In the genomic region with DNA sequence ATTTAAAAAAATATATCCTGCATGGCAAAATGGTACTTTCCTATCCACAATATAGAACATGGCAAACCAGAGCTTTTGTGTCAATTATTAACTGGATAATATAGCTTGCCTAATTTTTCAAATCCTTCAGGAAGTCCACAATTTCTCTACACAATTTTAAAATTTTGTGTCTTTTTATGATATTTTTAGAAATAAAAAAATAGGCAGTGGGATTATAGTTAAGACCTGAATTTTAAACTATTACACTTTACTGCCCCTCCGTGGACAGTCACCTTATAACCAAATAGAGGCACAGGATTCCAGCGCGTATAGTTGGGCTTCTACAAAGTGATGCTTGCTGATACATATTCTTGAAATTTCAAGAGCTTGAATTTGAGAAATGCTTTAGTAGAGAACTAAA, we compare ENCODE assay signal across 8 cellular contexts. TPM values are rescaled to one million over a fixed set of nuclear protein-coding genes. Genes with fewer than 3 reads are reported as not detected.
DNase-seq lines count a peak whose midpoint lies in the region; ATAC-seq, FAIRE-seq and TF ChIP-seq lines count a peak whose summit lies in the region.

No MANE protein-coding gene starts in this region.

- H3K9me3 ChIP-seq in OCI-LY3 (ENCODE audit: insufficient read depth, low read length) (no peaks in the 10 kb centered on the region), K562 (replicated peaks; ENCODE audit: control insufficient read depth, insufficient read depth, low read depth, low read length) (no peaks in the 10 kb centered on the region)

- in situ Hi-C loops in K562 (cut with MboI): loop anchor here (10.0 kb wide), 1 partner anchor 467 kb away; no protein-coding TSS in a partner anchor

- no peaks in the 10 kb centered on the region for H3K9me1 ChIP-seq in K562 (ENCODE audit: control insufficient read depth, insufficient read depth, low read length)

- DNase-seq in GM19238 (ENCODE audit: insufficient read length, low spot score) (peak; percentile 25), K562 (ENCODE audit: extremely low read depth in 1 of 4, low spot score in 3 of 4) (peak; percentile 34 to 61 (median 35)), kidney tubule cell (ENCODE audit: low spot score) (peak; percentile 60), superior temporal gyrus (ENCODE audit: extremely low spot score) (peak; percentile 90)

- H3K4me2 ChIP-seq in OCI-LY3 (ENCODE audit: low read length): no peak overlapping the region
- no peak overlapping the region for H3K4me2 ChIP-seq in K562 (ENCODE audit: insufficient read depth, low read length)

- peaks cover 10% of the 10 kb centered on the region for H3K4me1 ChIP-seq in OCI-LY3 (ENCODE audit: low read length)
- peaks cover 4 to 8% of the 10 kb centered on the region in 2 experiments; a peak in 4 of 5 replicates for H3K4me1 ChIP-seq in K562 (replicated peaks in 1 of 2; ENCODE audit: control insufficient read depth in 2 of 2, insufficient read depth in 2 of 2, low read length in 2 of 2)

- no peak for TF ChIP-seq POLR2A in K562 (conservative IDR thresholded peaks at IDR 0.05)

- FAIRE-seq in K562 (lab: Jason Lieb, UNC): peak; percentile 81

- H3K27ac ChIP-seq in C4-2B (no peak overlapping the region), OCI-LY3 (ENCODE audit: low read length) (no peak overlapping the region), K562 (ENCODE audit: extremely low read depth, low read depth, low read length) (no peak overlapping the region)

- no TSS peak for BruUV-seq in K562 (replicated peaks; lab: Mats Ljungman, UMichigan)

- intact Hi-C loops in K562 (cut with micrococcal nuclease): loop anchor here (5.0 to 10.0 kb wide), 4 partner anchors 60 to 520 kb away; no protein-coding TSS in a partner anchor

- no peak overlapping the region for H3K4me3 ChIP-seq in OCI-LY3 (ENCODE audit: low read length)
- H3K4me3 ChIP-seq in K562: no peak overlapping the region

- TF ChIP-seq CTCF in C4-2B (conservative IDR thresholded peaks at IDR 0.05) (peak; percentile 77), OCI-LY3 (IDR thresholded peaks at IDR 0.05; ENCODE audit: low read depth, low read length) (peak; percentile 83), K562 (IDR thresholded peaks at IDR 0.05 in 2 of 3, conservative IDR thresholded peaks at IDR 0.05 in 1 of 3; ENCODE audit: insufficient read depth in 2 of 3, low read depth in 1 of 3, low read length in 3 of 3) (peak; percentile 39 to 62 (median 44); a peak in 3 of 6 replicates)

- H3K9ac ChIP-seq in OCI-LY3 (ENCODE audit: low read length) (no peak overlapping the region), K562 (ENCODE audit: insufficient read depth in 1 of 2, low read depth in 2 of 2, low read length in 2 of 2) (no peak overlapping the region)

- H3K27me3 ChIP-seq in OCI-LY3 (ENCODE audit: low read depth, low read length): peaks cover 3% of the 10 kb centered on the region; the same call in 1 of the 2 replicates
- no peaks in the 10 kb centered on the region for H3K27me3 ChIP-seq in K562 (ENCODE audit: control insufficient read depth in 2 of 2, insufficient read depth in 2 of 2, low read length in 2 of 2)

- CTCF ChIA-PET in K562 (lab: Yijun Ruan, JAX; ENCODE audit: low intra/inter-chr PET ratio): interaction anchor here (0.5 to 1.2 kb wide), 4 partner anchors 51 to 517 kb away, joined by 3 to 5 read pairs (median 4); no protein-coding TSS in a partner anchor

- H3K79me2 ChIP-seq in OCI-LY3 (ENCODE audit: low read length) (no peaks in the 10 kb centered on the region), K562 (ENCODE audit: control insufficient read depth, insufficient read depth, low read length) (peaks cover 8% of the 10 kb centered on the region; the same call in 2 of the 3 replicates)

- WGBS in K562 (ENCODE audit: insufficient coverage, low coverage, missing lambda C conversion rate): 0% methylated on average over 3 of the region's 3 CpGs

- H3K36me3 ChIP-seq in OCI-LY3 (replicated peaks; ENCODE audit: low read depth, low read length): no peaks in the 10 kb centered on the region
- no peaks in the 10 kb centered on the region for H3K36me3 ChIP-seq in K562 (ENCODE audit: control insufficient read depth, insufficient read depth, low read length)

- no peaks in the 10 kb centered on the region for H4K20me1 ChIP-seq in OCI-LY3 (ENCODE audit: insufficient read depth, low read length)
- H4K20me1 ChIP-seq in K562 (replicated peaks; ENCODE audit: control insufficient read depth, insufficient read depth, low read length): no peaks in the 10 kb centered on the region

- POLR2A ChIA-PET in K562 (lab: Yijun Ruan, JAX): no interaction called here

- no peak for TF ChIP-seq EP300 in K562 (IDR thresholded peaks at IDR 0.05; ENCODE audit: low read length)

- TF ChIP-seq RAD21 in K562 (CRISPR knock-in tag; conservative IDR thresholded peaks at IDR 0.05 in 1 of 2, IDR thresholded peaks at IDR 0.05 in 1 of 2): peak; percentile 60 to 64

- H2AFZ ChIP-seq in OCI-LY3 (ENCODE audit: low read depth, low read length): no peak overlapping the region
- H2AFZ ChIP-seq in K562 (ENCODE audit: low read depth, low read length): no peak overlapping the region

- peak; percentile 54; the same call in 2 of the 3 replicates for ATAC-seq in K562
- ATAC-seq in HG03460 (IDR thresholded peaks at IDR 0.05; ENCODE audit: unreplicated experiment): no peak
- no peak for ATAC-seq in HG02970 (IDR thresholded peaks at IDR 0.05; ENCODE audit: low FRiP score, unreplicated experiment)

TF ChIP-seq in K562, 482 proteins besides CTCF, POLR2A, EP300 and RAD21:
- no peak for TF ChIP-seq SAFB (IDR thresholded peaks at IDR 0.05; ENCODE audit: borderline replicate concordance, low read depth, low read length)
- TF ChIP-seq, protein P1, sequence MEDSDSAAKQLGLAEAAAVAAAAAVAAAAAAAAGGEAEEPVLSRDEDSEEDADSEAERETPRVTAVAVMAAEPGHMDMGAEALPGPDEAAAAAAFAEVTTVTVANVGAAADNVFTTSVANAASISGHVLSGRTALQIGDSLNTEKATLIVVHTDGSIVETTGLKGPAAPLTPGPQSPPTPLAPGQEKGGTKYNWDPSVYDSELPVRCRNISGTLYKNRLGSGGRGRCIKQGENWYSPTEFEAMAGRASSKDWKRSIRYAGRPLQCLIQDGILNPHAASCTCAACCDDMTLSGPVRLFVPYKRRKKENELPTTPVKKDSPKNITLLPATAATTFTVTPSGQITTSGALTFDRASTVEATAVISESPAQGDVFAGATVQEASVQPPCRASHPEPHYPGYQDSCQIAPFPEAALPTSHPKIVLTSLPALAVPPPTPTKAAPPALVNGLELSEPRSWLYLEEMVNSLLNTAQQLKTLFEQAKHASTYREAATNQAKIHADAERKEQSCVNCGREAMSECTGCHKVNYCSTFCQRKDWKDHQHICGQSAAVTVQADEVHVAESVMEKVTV (CRISPR knock-in tag; IDR thresholded peaks at IDR 0.05): peak; percentile 34; the same call in 1 of the 2 replicates
- TF ChIP-seq SMC3 (conservative IDR thresholded peaks at IDR 0.05; ENCODE audit: insufficient read depth, low read depth, low read length): 0 out of 2 replicates have a peak, but pooled peaks have one; percentile 8
- TF ChIP-seq THRAP3 (IDR thresholded peaks at IDR 0.05; ENCODE audit: borderline replicate concordance): no peak

RNA-seq across cellular contexts. Expression of a gene that starts 2.1 kb away (rescaled TPM):
- total RNA-seq in K562 (2011; cell fraction: chromatin; rRNA removed; ENCODE audit: low replicate concordance): 5.1 and 22.4 TPM in 2 replicates
- 2.5 and 8.3 TPM in 2 replicates for total RNA-seq in K562 (2011; cell fraction: nucleolus; rRNA removed)
- 4.4 and 5.9 TPM in 2 replicates for total RNA-seq in K562 (2011; cell fraction: nucleoplasm; rRNA removed)
- total RNA-seq in K562 (2014; rRNA removed) (13.4 and 15.1 TPM in 2 replicates), K562 (2014; rRNA removed; fragmentation: Illumina TruSeq; extraction: Trizol) (11.4 and 11.7 TPM in 2 replicates), K562 (2015; rRNA removed; fragmentation: Illumina TruSeq; extraction: Trizol) (12.1 and 14.5 TPM in 2 replicates), K562 (2021) (5.2 and 5.5 TPM in 2 replicates)
- polyA plus RNA-seq in K562 (2011; rRNA removed) (4.8 and 8.2 TPM in 2 replicates), K562 (2014; fragmentation: Illumina TruSeq; extraction: Trizol) (9.8 and 11.9 TPM in 2 replicates), K562 (2014; fragmentation: Nextera tagmentation; extraction: Ambion mirVana) (1 to 10 TPM; 8.4 to 8.7 TPM), K562 (2014; rRNA removed) (55.5 and 73.8 TPM in 2 replicates)
- 6.7 and 10.6 TPM in 2 replicates for polyA plus RNA-seq in K562 (2011; cell fraction: cytosol; rRNA removed)
- 2.5 and 2.7 TPM in 2 replicates for polyA plus RNA-seq in K562 (2011; cell fraction: nucleus; rRNA removed)
- polyA plus RNA-seq in K562 (2012): 8.7 and 34.7 TPM in 2 replicates
- 17.2 and 31.1 TPM in 2 replicates for polyA minus RNA-seq in K562 (2011; rRNA and poly(A)+ RNA removed)
- polyA minus RNA-seq in K562 (2011; cell fraction: cytosol; rRNA and poly(A)+ RNA removed): 3.1 and 8.8 TPM in 2 replicates
- 2.7 and 3.1 TPM in 2 replicates for polyA minus RNA-seq in K562 (2011; cell fraction: nucleus; rRNA and poly(A)+ RNA removed)

Comparison
In these comparisons a context has a peak if more than half of its experiments do, and no peak if none do; other contexts are left out.
1. DNase-seq: peak in every context shown above with its lines; median percentile 90 in superior temporal gyrus; 60 in kidney tubule cell; 35 in K562; 25 in GM19238.